Comparison of ENCODE assay signal across 1 cellular context in genomic region chr2:215403441-215404356, GRCh38.
TF ChIP-seq lines count a peak whose summit lies in the region.

No MANE protein-coding gene starts in this region.

TF ChIP-seq in GM23338, 12 proteins besides CTCF, POLR2A, EP300 and RAD21 (continued from another document):
- no peak for TF ChIP-seq REST (IDR thresholded peaks at IDR 0.05; ENCODE audit: unreplicated experiment)
- no peak for TF ChIP-seq ZNF331 (CRISPR knock-in tag; IDR thresholded peaks at IDR 0.05; ENCODE audit: low read depth)
- TF ChIP-seq STAT1 (IDR thresholded peaks at IDR 0.05; ENCODE audit: unreplicated experiment) = no peak
- no peak for TF ChIP-seq POLR2AphosphoS5 (IDR thresholded peaks at IDR 0.05; ENCODE audit: low read depth)
TF ChIP-seq in GM23338: peak in this region for 0.
